ENCODE assay signal across 23 cellular contexts in the genomic region with DNA sequence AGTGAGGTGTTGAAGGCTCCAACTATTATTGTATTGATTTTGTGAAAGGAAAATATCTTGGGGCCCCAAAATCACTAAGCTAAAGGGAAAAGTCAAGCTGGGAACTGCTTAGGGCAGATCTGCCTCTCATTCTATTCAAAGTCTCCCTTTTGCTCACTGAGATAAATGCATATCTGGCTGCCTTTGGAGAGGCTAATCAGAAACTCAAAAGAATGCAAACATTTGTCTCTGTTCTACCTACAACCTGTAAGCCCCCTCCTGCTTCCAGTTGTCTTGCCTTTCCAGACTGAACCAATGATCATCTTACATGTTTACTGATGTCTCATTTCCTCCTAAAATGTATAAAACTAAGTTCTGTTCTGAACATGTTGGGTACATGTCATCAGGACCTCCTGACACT.
"Had no signal": no experiment of that assay in that cellular context is flagged by ENCODE, and none has a peak within 500 bp of the region (broad histone marks: within the 10 kb centered on the region; RNA-seq: fewer than 3 reads in every experiment).

No MANE protein-coding gene starts in this region.

- H3K9ac ChIP-seq: KMS-11 had no signal

- H3K4me3 Mint-ChIP-seq: activated CD8-positive, alpha-beta T cell treated with anti-CD3 and anti-CD28 coated beads, Interleukin-2, amount 10 ng/mL, durations not matched to agents 7 days and 5 days; activated naive CD4-positive, alpha-beta T cell treated with anti-CD3 and anti-CD28 coated beads, Interleukin-2, amount 50 U/mL, for 24 hours; activated T-cell treated with anti-CD3 and anti-CD28 coated beads, Interleukin-2, amount 50 U/mL, for 24 hours; activated T-helper 1 cell treated with anti-CD3 and anti-CD28 coated beads, Interleukin-12 subunit alpha, Interleukin-12 subunit beta, Interleukin-2, Interleukin-4 antibody, amounts not matched to agents 30 ng/mL and 10 ng/mL and 1 ng/mL, durations not matched to agents 14 hours and 24 hours and 36 hours; central memory CD8-positive, alpha-beta T cell; T-helper 1 cell treated with Interleukin-12 subunit alpha and Interleukin-12 subunit beta and Interleukin-4 antibody, amounts not matched to agents 30 μg/mL and 1 μg/mL, for 36 hours had no signal

- H3K36me3 Mint-ChIP-seq: activated naive CD4-positive, alpha-beta T cell treated with anti-CD3 and anti-CD28 coated beads, Interleukin-2, amount 50 U/mL, for 24 hours had no signal

- H3K27ac ChIP-seq: KMS-11 had no signal

- H3K4me1 Mint-ChIP-seq: activated naive CD4-positive, alpha-beta T cell treated with anti-CD3 and anti-CD28 coated beads, Interleukin-2, amount 50 U/mL, for 24 hours; central memory CD8-positive, alpha-beta T cell had no signal

- H3K9me3 Mint-ChIP-seq: activated T-cell treated with anti-CD3 and anti-CD28 coated beads, Interleukin-2, amount 50 U/mL, for 24 hours had no signal

- H3K4me2 ChIP-seq: KMS-11 had no signal

- H3K27ac Mint-ChIP-seq: activated CD8-positive, alpha-beta T cell treated with anti-CD3 and anti-CD28 coated beads, Interleukin-2, amount 10 ng/mL, durations not matched to agents 7 days and 5 days; activated naive CD4-positive, alpha-beta T cell treated with anti-CD3 and anti-CD28 coated beads, Interleukin-2, amount 50 U/mL, for 24 hours; activated T-cell treated with anti-CD3 and anti-CD28 coated beads, Interleukin-2, amount 50 U/mL, for 24 hours; activated T-helper 1 cell treated with anti-CD3 and anti-CD28 coated beads, Interleukin-12 subunit alpha, Interleukin-12 subunit beta, Interleukin-2, Interleukin-4 antibody, amounts not matched to agents 30 ng/mL and 10 ng/mL and 1 ng/mL, durations not matched to agents 14 hours and 24 hours and 36 hours; T-helper 1 cell treated with Interleukin-12 subunit alpha and Interleukin-12 subunit beta and Interleukin-4 antibody, amounts not matched to agents 30 μg/mL and 1 μg/mL, for 36 hours had no signal

- H3K27me3 Mint-ChIP-seq: activated naive CD4-positive, alpha-beta T cell treated with anti-CD3 and anti-CD28 coated beads, Interleukin-2, amount 50 U/mL, for 24 hours; activated T-cell treated with anti-CD3 and anti-CD28 coated beads, Interleukin-2, amount 50 U/mL, for 24 hours; central memory CD8-positive, alpha-beta T cell had no signal

- ATAC-seq: activated CD8-positive, alpha-beta T cell treated with anti-CD3 and anti-CD28 coated beads, Interleukin-2, amount 10 ng/mL, durations not matched to agents 7 days and 5 days; PC-3 had no signal

- DNase-seq: activated CD4-positive, alpha-beta T cell treated with anti-CD3 and anti-CD28 coated beads for 48 hours; activated CD4-positive, alpha-beta T cell treated with anti-CD3 and anti-CD28 coated beads, Interleukin-2, amount 50 U/mL, for 4 hours; activated CD4-positive, CD25-positive, alpha-beta regulatory T cell treated with anti-CD3 and anti-CD28 coated beads, Interleukin-2, amount 50 U/mL, for 72 hours; activated CD8-positive, alpha-beta memory T cell treated with anti-CD3 and anti-CD28 coated beads, Interleukin-2, amount 50 U/mL, for 48 hours; activated CD8-positive, alpha-beta T cell treated with anti-CD3 and anti-CD28 coated beads, Interleukin-2, amount 10 ng/mL, durations not matched to agents 7 days and 5 days; activated effector memory CD4-positive, alpha-beta T cell treated with Interleukin-2 at 50 U/mL for 16 hours; activated naive CD4-positive, alpha-beta T cell; activated T-cell treated with anti-CD3 and anti-CD28 coated beads, Interleukin-2, amount 50 U/mL, for 24 hours; aorta; MV-4-11; NCI-H1092 treated with DMSO at 0.1 percent for 48 hours; NCI-H1417 treated with DMSO at 0.1 percent for 48 hours; NCI-H1694; NCI-H2029; NCI-H510A treated with DMSO at 0.1 percent for 48 hours; NCI-H69; PC-3; SHP77 had no signal
